Comparison of ENCODE assay signal across 9 cellular contexts in genomic region chr6:11233936-11234573, GRCh38. TPM values are rescaled to one million over a fixed set of nuclear protein-coding genes. Genes with fewer than 3 reads are reported as not detected.
DNase-seq lines count a peak whose midpoint lies in the region; ATAC-seq and TF ChIP-seq lines count a peak whose summit lies in the region.
"Had no signal": no experiment of that assay in that cellular context is flagged by ENCODE, and none has a peak within 500 bp of the region (broad histone marks: within the 10 kb centered on the region; RNA-seq: fewer than 3 reads in every experiment).

No MANE protein-coding gene starts in this region.

- H3K4me1 ChIP-seq in MM.1S (ENCODE audit: low read length) (peaks cover 8% of the 10 kb centered on the region), body of pancreas (peaks cover 31% of the 10 kb centered on the region), neuronal stem cell (ENCODE audit: control insufficient read depth in 2 of 2, insufficient read depth in 1 of 2, low read depth in 1 of 2, low read length in 2 of 2) (peaks cover 18 to 28% of the 10 kb centered on the region in 2 donors)

- no peaks in the 10 kb centered on the region for H3K9me3 ChIP-seq in CD4-positive, alpha-beta T cell (ENCODE audit: control insufficient read depth, low read length)
- no peaks in the 10 kb centered on the region for H3K9me3 ChIP-seq in MM.1S (replicated peaks; ENCODE audit: insufficient read depth, low read length)
- no peaks in the 10 kb centered on the region for H3K9me3 ChIP-seq in body of pancreas
- no peaks in the 10 kb centered on the region for H3K9me3 ChIP-seq in neuronal stem cell (replicated peaks in 1 of 2; ENCODE audit: control insufficient read depth in 2 of 2, insufficient read depth in 1 of 2, low read depth in 1 of 2, low read length in 2 of 2)
- H3K9me3 ChIP-seq: tibial artery had no signal

- 91 to 98% methylated on average over 5 of the region's 5 CpGs for whole genome bisulfite sequencing in body of pancreas, 2 donors
- WGBS in neuronal stem cell (ENCODE audit: extremely low coverage in 2 of 2, insufficient read length in 2 of 2, insufficient replicate concordance in 1 of 2), 2 donors: no CpG with 5 or more reads among the region's 5 CpGs

- no peaks in the 10 kb centered on the region for H3K27me3 ChIP-seq in CD4-positive, alpha-beta T cell (ENCODE audit: control insufficient read depth, insufficient read depth, low read length)
- H3K27me3 ChIP-seq in MM.1S (replicated peaks; ENCODE audit: insufficient read depth, low read length) (no peaks in the 10 kb centered on the region), body of pancreas (no peaks in the 10 kb centered on the region), neuronal stem cell (ENCODE audit: control insufficient read depth in 3 of 3, insufficient read depth in 3 of 3, low read depth in 1 of 3, low read length in 3 of 3) (no peaks in the 10 kb centered on the region)
- H3K27me3 ChIP-seq: tibial artery had no signal

- H3K23ac ChIP-seq in neuronal stem cell (ENCODE audit: low read depth, low read length, poor library complexity): no peak overlapping the region

- TF ChIP-seq CTCF in CD4-positive, alpha-beta T cell (IDR thresholded peaks at IDR 0.05): no peak
- TF ChIP-seq CTCF in MM.1S (IDR thresholded peaks at IDR 0.05; ENCODE audit: low read length): no peak
- TF ChIP-seq CTCF in body of pancreas (IDR thresholded peaks at IDR 0.05): no peak
- TF ChIP-seq CTCF in glutamatergic neuron (IDR thresholded peaks at IDR 0.05; ENCODE audit: partially characterized antibody, unreplicated experiment): no peak

- H4K91ac ChIP-seq in neuronal stem cell (ENCODE audit: low read depth, low read length, poor library complexity): no peak overlapping the region

- H2AK5ac ChIP-seq in neuronal stem cell (ENCODE audit: low read depth, low read length): no peak overlapping the region

- no peak overlapping the region for H2AFZ ChIP-seq in MM.1S (ENCODE audit: low read length)
- no peak overlapping the region for H2AFZ ChIP-seq in neuronal stem cell (ENCODE audit: low read length)

- peaks cover 5% of the 10 kb centered on the region; the same call in 1 of the 2 replicates for H3K79me2 ChIP-seq in MM.1S (ENCODE audit: low read length)

- H3K4me3 ChIP-seq in MM.1S (ENCODE audit: low read length): peak overlapping the region; percentile 66; the same call in 1 of the 2 replicates
- H3K4me3 ChIP-seq in body of pancreas: no peak overlapping the region
- no peak overlapping the region for H3K4me3 ChIP-seq in neuronal stem cell (ENCODE audit: low read length in 2 of 2)

- no peaks in the 10 kb centered on the region for H4K20me1 ChIP-seq in MM.1S (ENCODE audit: insufficient read depth, low read length)

- no peaks in the 10 kb centered on the region for H3K36me3 Mint-ChIP-seq in CD4-positive, alpha-beta T cell (ENCODE audit: low read depth)
- H3K36me3 Mint-ChIP-seq in glutamatergic neuron (ENCODE audit: unreplicated experiment): no peaks in the 10 kb centered on the region

- H3K79me1 ChIP-seq in neuronal stem cell (ENCODE audit: low read depth, low read length): no peaks in the 10 kb centered on the region

- H3K9ac ChIP-seq in MM.1S (ENCODE audit: low read length) (peak overlapping the region; percentile 68; the same call in 1 of the 2 replicates), neuronal stem cell (ENCODE audit: low read depth, low read length, poor library complexity) (no peak overlapping the region)

- ATAC-seq in CD4-positive, alpha-beta T cell (ENCODE audit: poor library complexity): no peak
- no peak for ATAC-seq in body of pancreas
- no peak for ATAC-seq in left lobe of liver
- ATAC-seq in HG02798 (IDR thresholded peaks at IDR 0.05; ENCODE audit: poor library complexity, unreplicated experiment): no peak

- H3K9me2 ChIP-seq in MM.1S (replicated peaks; ENCODE audit: insufficient read depth, low read length): no peaks in the 10 kb centered on the region

- no peaks in the 10 kb centered on the region for H3K36me3 ChIP-seq in MM.1S (replicated peaks; ENCODE audit: insufficient read depth, low read length)
- no peaks in the 10 kb centered on the region for H3K36me3 ChIP-seq in body of pancreas (replicated peaks in 1 of 2; ENCODE audit: insufficient read depth in 1 of 2, low read depth in 2 of 2)
- H3K36me3 ChIP-seq in neuronal stem cell (replicated peaks in 1 of 2; ENCODE audit: control insufficient read depth in 2 of 2, insufficient read depth in 2 of 2, low read length in 2 of 2): no peaks in the 10 kb centered on the region
- H3K36me3 ChIP-seq: tibial artery had no signal

- H3K27me3 Mint-ChIP-seq in CD4-positive, alpha-beta T cell: no peaks in the 10 kb centered on the region
- no peaks in the 10 kb centered on the region for H3K27me3 Mint-ChIP-seq in glutamatergic neuron (ENCODE audit: unreplicated experiment)

- H3K4me1 Mint-ChIP-seq in CD4-positive, alpha-beta T cell (ENCODE audit: low read depth): peaks cover 68% of the 10 kb centered on the region
- peaks cover 6% of the 10 kb centered on the region for H3K4me1 Mint-ChIP-seq in glutamatergic neuron (ENCODE audit: low read depth, unreplicated experiment)

- H3K4me3 Mint-ChIP-seq in CD4-positive, alpha-beta T cell: peak overlapping the region; percentile 40
- H3K4me3 Mint-ChIP-seq in glutamatergic neuron (ENCODE audit: unreplicated experiment): no peak overlapping the region

- H3K18ac ChIP-seq in neuronal stem cell (ENCODE audit: low read length): no peak overlapping the region

- CTCF ChIA-PET in CD4-positive, alpha-beta T cell (lab: Charles Lee): no interaction called here

- TF ChIP-seq POLR2A in body of pancreas (IDR thresholded peaks at IDR 0.05): no peak

- H2BK5ac ChIP-seq in neuronal stem cell (ENCODE audit: low read length): no peak overlapping the region

- no peak for DNase-seq in CD4-positive, alpha-beta T cell
- DNase-seq in MM.1S (no peak), body of pancreas (no peak), neuronal stem cell (ENCODE audit: low spot score) (no peak), left lobe of liver (ENCODE audit: low spot score) (no peak), NCI-H1436 (lab: John Stamatoyannopoulos, UW) (no peak), glutamatergic neuron (no peak)
- DNase-seq: tibial artery had no signal

- H4K8ac ChIP-seq in neuronal stem cell (ENCODE audit: low read depth, low read length): no peak overlapping the region

- H2BK12ac ChIP-seq in neuronal stem cell (ENCODE audit: low read length): no peak overlapping the region

- peak overlapping the region; percentile 97 for H3K27ac Mint-ChIP-seq in CD4-positive, alpha-beta T cell
- no peak overlapping the region for H3K27ac Mint-ChIP-seq in glutamatergic neuron (ENCODE audit: unreplicated experiment)

- no peak overlapping the region for H3K4ac ChIP-seq in neuronal stem cell (ENCODE audit: low read length)

- POLR2A ChIA-PET in CD4-positive, alpha-beta T cell (lab: Charles Lee): interaction anchor here (1.0 to 1.8 kb wide), 2 partner anchors 25 to 35 kb away, joined by 3 to 8 read pairs; no protein-coding TSS in a partner anchor

- peaks cover 16% of the 10 kb centered on the region for H3F3A ChIP-seq in MM.1S (ENCODE audit: insufficient read depth, low read length)

- no peak overlapping the region for H2BK120ac ChIP-seq in neuronal stem cell (ENCODE audit: low read depth, low read length)

- H3K27ac ChIP-seq in CD4-positive, alpha-beta T cell (ENCODE audit: low read depth, low read length): no peak overlapping the region
- H3K27ac ChIP-seq in MM.1S (ENCODE audit: low read length) (peak overlapping the region; percentile 83; the same call in 1 of the 2 replicates), body of pancreas (peak overlapping the region in 3 of 4 donors; percentile 80 to 92 (median 87)), neuronal stem cell (replicated peaks; ENCODE audit: low read length) (peak overlapping the region; percentile 77)

- peak overlapping the region; percentile 81 for H3K4me2 ChIP-seq in MM.1S (ENCODE audit: low read depth, low read length)
- H3K4me2 ChIP-seq in neuronal stem cell (ENCODE audit: insufficient read depth, low read length, poor library complexity, severe bottlenecking): no peak overlapping the region

- no peak overlapping the region for H2BK15ac ChIP-seq in neuronal stem cell (ENCODE audit: low read length)

- no peaks in the 10 kb centered on the region for H3K9me3 Mint-ChIP-seq in CD4-positive, alpha-beta T cell
- H3K9me3 Mint-ChIP-seq in glutamatergic neuron (ENCODE audit: unreplicated experiment): no peaks in the 10 kb centered on the region

- no peak overlapping the region for H3K14ac ChIP-seq in neuronal stem cell (ENCODE audit: low read length)

- intact Hi-C loops in CD4-positive, alpha-beta T cell (cut with DNase I, micrococcal nuclease): loop anchor here (2.0 to 5.0 kb wide), 10 partner anchors 35 to 303 kb away; partner anchors contain the start of genes SMIM13 (in 2 of the 2) and TMEM170B (in 2 of the 2)
- intact Hi-C loops in body of pancreas (cut with DNase I): no loop called here

RNA-seq across cellular contexts. Expression of gene NEDD9, which starts 1.6 kb away (rescaled TPM):
- 10 to 100 TPM; 40.9 to 44.3 TPM for total RNA-seq in CD4-positive, alpha-beta T cell
- 10 to 100 TPM; 22.8 to 58.3 TPM for total RNA-seq in body of pancreas
- polyA plus RNA-seq in neuronal stem cell (2013, experiment 1 of 2): 6.2 TPM
- polyA plus RNA-seq in neuronal stem cell (2013, experiment 2 of 2): 6.4 TPM
- total RNA-seq in left lobe of liver: 11.7 TPM
- total RNA-seq in glutamatergic neuron (ENCODE audit: unreplicated experiment): 0.71 TPM
